ENCODE assay signal across 28 cellular contexts in genomic region chr5:91441082-91441481, GRCh38.
"Had no signal": no experiment of that assay in that cellular context is flagged by ENCODE, and none has a peak within 500 bp of the region (broad histone marks: within the 10 kb centered on the region; RNA-seq: fewer than 3 reads in every experiment).

No MANE protein-coding gene starts in this region.

- H3K27me3 ChIP-seq: stomach, suprapubic skin, testis, thyroid gland, tibial artery, tibial nerve, transverse colon, upper lobe of left lung, upper lobe of right lung, uterus, vagina had no signal

- DNase-seq: stimulated activated CD4-positive, alpha-beta T cell treated with anti-CD3 and anti-CD28 coated beads, Interleukin-2, amount 100 ng/mL, for 24 hours; stimulated activated CD4-positive, alpha-beta T cell treated with anti-CD3 and anti-CD28 coated beads, Interleukin-2, amount 100 ng/mL, for 48 hours; stimulated activated CD4-positive, alpha-beta T cell treated with anti-CD3 and anti-CD28 coated beads, Interleukin-4, amount 100 ng/mL, for 24 hours; stimulated activated CD4-positive, alpha-beta T cell treated with anti-CD3 and anti-CD28 coated beads, Interleukin-4, amount 100 ng/mL, for 4 hours; stimulated activated CD8-positive, alpha-beta memory T cell treated with anti-CD3 and anti-CD28 coated beads, Interleukin-4, amount 100 ng/mL, for 48 hours; stimulated activated naive B cell treated with anti-CD40 and anti-IgM and Interleukin-4, amounts not matched to agents 10 μg/mL and 1 μg/mL and 100 μg/mL, for 72 hours; stimulated activated naive CD4-positive, alpha-beta T cell; stimulated activated naive CD4-positive, alpha-beta T cell treated with Interleukin-2 at 50 U/mL for 16 hours; stimulated activated naive CD8-positive, alpha-beta T cell treated with anti-CD3 and anti-CD28 coated beads, Interleukin-15, amount 100 ng/mL, for 72 hours; stimulated activated naive CD8-positive, alpha-beta T cell treated with anti-CD3 and anti-CD28 coated beads, Interleukin-15, Interleukin-2, amounts not matched to agents 100 U/mL and 50 U/mL, for 24 hours; stomach; substantia nigra; testis; thyroid gland; tibial artery; transverse colon; trophoblast cell; upper lobe of left lung; upper lobe of right lung; uterus had no signal

- H3K4me1 Mint-ChIP-seq: stimulated activated memory B cell treated with anti-CD40 and anti-IgM and Interleukin-4, amounts not matched to agents 10 μg/mL and 1 μg/mL and 100 μg/mL, for 72 hours; stimulated activated naive B cell treated with anti-CD40 and anti-IgM and Interleukin-4, amounts not matched to agents 10 μg/mL and 1 μg/mL and 100 μg/mL, for 72 hours had no signal

- H3K36me3 ChIP-seq: stomach, suprapubic skin, thoracic aorta, thyroid gland, tibial artery, tibial nerve, transverse colon, upper lobe of left lung, upper lobe of right lung, uterus, vagina had no signal

- H3K4me3 ChIP-seq: stomach, suprapubic skin, testis, thoracic aorta, thyroid gland, tibial artery, tibial nerve, transverse colon, upper lobe of left lung, upper lobe of right lung, uterus, vagina had no signal

- ATAC-seq: stimulated activated memory B cell treated with anti-CD40 and anti-IgM and Interleukin-4, amounts not matched to agents 10 μg/mL and 1 μg/mL and 100 μg/mL, for 72 hours; stimulated activated naive B cell treated with anti-CD40 and anti-IgM and Interleukin-4, amounts not matched to agents 10 μg/mL and 1 μg/mL and 100 μg/mL, for 72 hours; stimulated activated naive CD8-positive, alpha-beta T cell treated with anti-CD3 and anti-CD28 coated beads, Interleukin-15, amount 100 ng/mL, for 72 hours; stimulated activated naive CD8-positive, alpha-beta T cell treated with anti-CD3 and anti-CD28 coated beads, Interleukin-15, Interleukin-2, amounts not matched to agents 100 U/mL and 50 U/mL, for 24 hours; upper lobe of right lung had no signal

- H3K9me3 ChIP-seq: stomach, suprapubic skin, testis, thoracic aorta, thyroid gland, tibial artery, tibial nerve, transverse colon, upper lobe of left lung, upper lobe of right lung, uterus, vagina had no signal

- H3K4me3 Mint-ChIP-seq: stimulated activated memory B cell treated with anti-CD40 and anti-IgM and Interleukin-4, amounts not matched to agents 10 μg/mL and 1 μg/mL and 100 μg/mL, for 72 hours; stimulated activated naive B cell treated with anti-CD40 and anti-IgM and Interleukin-4, amounts not matched to agents 10 μg/mL and 1 μg/mL and 100 μg/mL, for 72 hours; stimulated activated naive CD8-positive, alpha-beta T cell treated with anti-CD3 and anti-CD28 coated beads, Interleukin-15, amount 100 ng/mL, for 72 hours; stimulated activated naive CD8-positive, alpha-beta T cell treated with anti-CD3 and anti-CD28 coated beads, Interleukin-15, Interleukin-2, amounts not matched to agents 100 ng/mL and 50 ng/mL, for 24 hours; type B pancreatic cell had no signal

- H3K9me3 Mint-ChIP-seq: stimulated activated memory B cell treated with anti-CD40 and anti-IgM and Interleukin-4, amounts not matched to agents 10 μg/mL and 1 μg/mL and 100 μg/mL, for 72 hours; stimulated activated naive B cell treated with anti-CD40 and anti-IgM and Interleukin-4, amounts not matched to agents 10 μg/mL and 1 μg/mL and 100 μg/mL, for 72 hours; stimulated activated naive CD8-positive, alpha-beta T cell treated with anti-CD3 and anti-CD28 coated beads, Interleukin-15, Interleukin-2, amounts not matched to agents 100 ng/mL and 50 ng/mL, for 24 hours; type B pancreatic cell had no signal

- H3K27ac Mint-ChIP-seq: stimulated activated memory B cell treated with anti-CD40 and anti-IgM and Interleukin-4, amounts not matched to agents 10 μg/mL and 1 μg/mL and 100 μg/mL, for 72 hours; stimulated activated naive B cell treated with anti-CD40 and anti-IgM and Interleukin-4, amounts not matched to agents 10 μg/mL and 1 μg/mL and 100 μg/mL, for 72 hours; stimulated activated naive CD8-positive, alpha-beta T cell treated with anti-CD3 and anti-CD28 coated beads, Interleukin-15, amount 100 ng/mL, for 72 hours; stimulated activated naive CD8-positive, alpha-beta T cell treated with anti-CD3 and anti-CD28 coated beads, Interleukin-15, Interleukin-2, amounts not matched to agents 100 ng/mL and 50 ng/mL, for 24 hours; type B pancreatic cell had no signal

- H3K27ac ChIP-seq: stomach, suprapubic skin, testis, thoracic aorta, thyroid gland, tibial artery, tibial nerve, transverse colon, upper lobe of left lung, upper lobe of right lung, uterus, vagina had no signal

- H3K36me3 Mint-ChIP-seq: stimulated activated memory B cell treated with anti-CD40 and anti-IgM and Interleukin-4, amounts not matched to agents 10 μg/mL and 1 μg/mL and 100 μg/mL, for 72 hours; type B pancreatic cell had no signal

- FAIRE-seq: urothelium cell line had no signal

- H3K4me1 ChIP-seq: stomach, suprapubic skin, testis, thyroid gland, tibial artery, tibial nerve, upper lobe of left lung, upper lobe of right lung, uterus, vagina had no signal
